In genomic region chr12:11823043-11823442, GRCh38 we compare ENCODE assay signal across 13 cellular contexts.
DNase-seq lines count a peak whose midpoint lies in the region; ATAC-seq and TF ChIP-seq lines count a peak whose summit lies in the region.
"Had no signal": no experiment of that assay in that cellular context is flagged by ENCODE, and none has a peak within 500 bp of the region (broad histone marks: within the 10 kb centered on the region; RNA-seq: fewer than 3 reads in every experiment).

No MANE protein-coding gene starts in this region.

- intact Hi-C loops in MCF 10A (cut with micrococcal nuclease), result no loop called here

- H3K27ac Mint-ChIP-seq in memory B cell (no peak overlapping the region), MCF 10A (ENCODE audit: low read depth, unreplicated experiment) (no peak overlapping the region)

- DNase-seq in AG04449 (ENCODE audit: low read depth, low spot score), result peak; percentile 74
- DNase-seq in HCEC 1CT, result peak; percentile 69
- peak; percentile 64 for DNase-seq in astrocyte of the spinal cord (ENCODE audit: low read depth, low spot score)
- DNase-seq in memory B cell (ENCODE audit: low spot score in 2 of 2), result no peak
- DNase-seq in MCF 10A (ENCODE audit: unreplicated experiment), result no peak
- DNase-seq in left lobe of liver (ENCODE audit: low spot score), result no peak
- DNase-seq in NCI-H146 treated with DMSO at 0.1 percent for 48 hours (lab: John Stamatoyannopoulos, UW; ENCODE audit: unreplicated experiment), result no peak
- no peak for DNase-seq in pons (ENCODE audit: low spot score)
- DNase-seq: activated CD4-positive, alpha-beta T cell treated with anti-CD3 and anti-CD28 coated beads, Interleukin-2, amount 10 ng/mL, durations not matched to agents 7 days and 5 days; Calu3; NCI-H1105; occipital lobe; PC-9 had no signal

- H3K27me3 Mint-ChIP-seq in memory B cell (no peaks in the 10 kb centered on the region), MCF 10A (ENCODE audit: insufficient read depth, unreplicated experiment) (no peaks in the 10 kb centered on the region)
- H3K27me3 Mint-ChIP-seq: activated CD4-positive, alpha-beta T cell treated with anti-CD3 and anti-CD28 coated beads, Interleukin-2, amount 10 ng/mL, durations not matched to agents 7 days and 5 days had no signal

- TF ChIP-seq CTCF in AG04449 (IDR thresholded peaks at IDR 0.05; ENCODE audit: insufficient read depth, low read length, missing control alignments), result no peak
- no peak for TF ChIP-seq CTCF in astrocyte of the spinal cord (IDR thresholded peaks at IDR 0.05; ENCODE audit: low read depth, low read length)
- TF ChIP-seq CTCF in MCF 10A (IDR thresholded peaks at IDR 0.05; ENCODE audit: unreplicated experiment), result no peak

- BruUV-seq in MCF 10A (replicated peaks; lab: Mats Ljungman, UMichigan), result no TSS peak

- H3K4me3 ChIP-seq in AG04449 (ENCODE audit: low read depth, low read length) (no peak overlapping the region), astrocyte of the spinal cord (ENCODE audit: low read depth, low read length) (no peak overlapping the region)
- H3K4me3 ChIP-seq: PC-9 had no signal

- no peaks in the 10 kb centered on the region for H3K9me3 Mint-ChIP-seq in memory B cell
- no peaks in the 10 kb centered on the region for H3K9me3 Mint-ChIP-seq in MCF 10A (ENCODE audit: unreplicated experiment)
- H3K9me3 Mint-ChIP-seq: activated CD4-positive, alpha-beta T cell treated with anti-CD3 and anti-CD28 coated beads, Interleukin-2, amount 10 ng/mL, durations not matched to agents 7 days and 5 days had no signal

- H3K4me1 Mint-ChIP-seq in memory B cell, result peaks cover 37% of the 10 kb centered on the region
- H3K4me1 Mint-ChIP-seq in MCF 10A (ENCODE audit: insufficient read depth, unreplicated experiment), result peaks cover 13% of the 10 kb centered on the region

- H3K4me3 Mint-ChIP-seq in memory B cell (peak overlapping the region; percentile 82), MCF 10A (ENCODE audit: unreplicated experiment) (no peak overlapping the region)
- H3K4me3 Mint-ChIP-seq: activated CD4-positive, alpha-beta T cell treated with anti-CD3 and anti-CD28 coated beads, Interleukin-2, amount 10 ng/mL, durations not matched to agents 7 days and 5 days had no signal

- in situ Hi-C loops in astrocyte of the spinal cord (cut with HindIII; ENCODE audit: low sequenced_read_pairs), result no loop called here

- peaks cover 11% of the 10 kb centered on the region for H3K36me3 Mint-ChIP-seq in memory B cell
- no peaks in the 10 kb centered on the region for H3K36me3 Mint-ChIP-seq in MCF 10A (ENCODE audit: insufficient read depth, unreplicated experiment)

- CTCF ChIA-PET in AG04449 (lab: Yijun Ruan, JAX) (interaction anchor here (0.9 to 1.2 kb wide), 4 partner anchors 9 to 243 kb away, joined by 3 to 5 read pairs (median 4); no protein-coding TSS in a partner anchor), MCF 10A (lab: Yijun Ruan, JAX) (interaction anchor here (0.6 to 0.8 kb wide), 2 partner anchors 16 to 241 kb away, joined by 3 read pairs; no protein-coding TSS in a partner anchor)

- ATAC-seq in memory B cell (ENCODE audit: low read depth) (peak; percentile 30), left lobe of liver (no peak)

- POLR2A ChIA-PET in AG04449 (lab: Yijun Ruan, JAX), result interaction anchor here (0.7 to 1.2 kb wide), 4 partner anchors 26 to 173 kb away, joined by 3 to 6 read pairs (median 4); partner anchors contain the start of gene ETV6
- POLR2A ChIA-PET in MCF 10A (lab: Yijun Ruan, JAX), result interaction anchor here (0.7 to 1.3 kb wide), 2 partner anchors 10 to 27 kb away, joined by 3 to 5 read pairs; no protein-coding TSS in a partner anchor

Comparison
In these comparisons a context has a peak if more than half of its experiments do, and no peak if none do; other contexts are left out.
1. DNase-seq: peak in AG04449 (single experiment), HCEC 1CT (single experiment) and astrocyte of the spinal cord (single experiment); none in memory B cell (0 of 2), MCF 10A (single experiment), left lobe of liver (single experiment), NCI-H146 treated with DMSO at 0.1 percent for 48 hours (single experiment) and pons (single experiment).